In the genomic region with DNA sequence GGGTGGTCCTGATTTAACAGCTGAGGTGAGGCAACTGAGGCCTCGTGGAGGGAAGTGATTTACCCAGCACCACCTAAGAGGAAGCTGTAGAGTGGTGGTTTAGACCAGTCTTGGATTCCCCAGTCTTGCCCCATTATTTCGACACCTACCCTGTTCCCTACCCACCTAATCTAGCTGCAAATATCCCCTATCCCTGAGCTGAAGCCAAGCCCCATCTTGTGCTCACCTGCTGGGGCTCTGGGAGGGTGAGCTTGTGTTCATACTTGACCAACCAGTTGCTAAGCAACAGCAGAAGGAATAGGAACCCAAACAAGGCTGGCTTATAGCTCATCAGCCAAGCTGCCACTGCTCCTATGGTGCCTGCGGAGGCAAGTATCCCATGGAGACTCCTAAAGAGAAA, we compare ENCODE assay signal across 11 cellular contexts. TPM values are rescaled to one million over a fixed set of nuclear protein-coding genes. Genes with fewer than 3 reads are reported as not detected.
DNase-seq lines count a peak whose midpoint lies in the region; ATAC-seq and TF ChIP-seq lines count a peak whose summit lies in the region.
"Had no signal": no experiment of that assay in that cellular context is flagged by ENCODE, and none has a peak within 500 bp of the region (broad histone marks: within the 10 kb centered on the region; RNA-seq: fewer than 3 reads in every experiment).

No MANE protein-coding gene starts in this region.

- H3K9ac ChIP-seq in trophoblast cell (ENCODE audit: low read length) = no peak overlapping the region
- H3K9ac ChIP-seq: KMS-11 had no signal

- no peak for ATAC-seq in HG02759 (IDR thresholded peaks at IDR 0.05; ENCODE audit: unreplicated experiment)
- no peak for ATAC-seq in HG02623 (IDR thresholded peaks at IDR 0.05; ENCODE audit: unreplicated experiment)
- no peak for ATAC-seq in naive thymus-derived CD8-positive, alpha-beta T cell
- ATAC-seq in natural killer cell = no peak
- ATAC-seq: HCT116 had no signal

- H3K36me3 Mint-ChIP-seq in naive thymus-derived CD8-positive, alpha-beta T cell = no peaks in the 10 kb centered on the region
- H3K36me3 Mint-ChIP-seq in natural killer cell = no peaks in the 10 kb centered on the region

- H3K27ac ChIP-seq in WERI-Rb-1 = 0 out of 2 replicates have a peak overlapping the region, but pooled peaks have one; percentile 14
- H3K27ac ChIP-seq in trophoblast cell (ENCODE audit: low read depth, low read length) = no peak overlapping the region
- H3K27ac ChIP-seq: KMS-11 had no signal

- H3K18ac ChIP-seq in trophoblast cell (ENCODE audit: low read length) = no peak overlapping the region

- no peak overlapping the region for H2BK120ac ChIP-seq in trophoblast cell (ENCODE audit: insufficient read depth, low read length, poor library complexity)

- no peak overlapping the region for H4K91ac ChIP-seq in trophoblast cell (ENCODE audit: low read depth, low read length)

- no peak overlapping the region for H3K4me3 ChIP-seq in WERI-Rb-1 (ENCODE audit: low read depth, low read length)
- no peak overlapping the region for H3K4me3 ChIP-seq in trophoblast cell (ENCODE audit: low read depth, low read length)

- intact Hi-C loops in natural killer cell (cut with micrococcal nuclease) = no loop called here

- H3K4me2 ChIP-seq in trophoblast cell (ENCODE audit: low read length) = no peak overlapping the region
- H3K4me2 ChIP-seq: KMS-11 had no signal

- H3K36me3 ChIP-seq in WERI-Rb-1 (no peaks in the 10 kb centered on the region), trophoblast cell (ENCODE audit: control insufficient read depth in 1 of 2, insufficient read depth in 2 of 2, low read length in 2 of 2) (no peaks in the 10 kb centered on the region)

- peaks cover 0 to 5% of the 10 kb centered on the region in 2 experiments for H3K4me1 ChIP-seq in trophoblast cell (ENCODE audit: control insufficient read depth in 1 of 2, insufficient read depth in 2 of 2, low read length in 2 of 2)

- H3K27me3 ChIP-seq in WERI-Rb-1 (ENCODE audit: insufficient read depth, low read depth, severe bottlenecking) = no peaks in the 10 kb centered on the region
- no peaks in the 10 kb centered on the region for H3K27me3 ChIP-seq in trophoblast cell (ENCODE audit: insufficient read depth, low read length)

- no peak overlapping the region for H2BK12ac ChIP-seq in trophoblast cell (ENCODE audit: low read length)

- no peak overlapping the region for H3K14ac ChIP-seq in trophoblast cell (ENCODE audit: low read length)

- WGBS in trophoblast cell (ENCODE audit: extremely low coverage, insufficient coverage, insufficient read length) = no CpG with 5 or more reads among the region's 3 CpGs

- H3K9me3 ChIP-seq in WERI-Rb-1 (ENCODE audit: severe bottlenecking) (no peaks in the 10 kb centered on the region), trophoblast cell (ENCODE audit: insufficient read depth, low read depth, low read length) (no peaks in the 10 kb centered on the region)

- no peak overlapping the region for H2AFZ ChIP-seq in trophoblast cell (ENCODE audit: insufficient read depth, low read length, poor library complexity)

- no peaks in the 10 kb centered on the region for H3K79me2 ChIP-seq in trophoblast cell (ENCODE audit: control insufficient read depth, insufficient read depth, low read length, poor library complexity)

- no peak overlapping the region for H4K8ac ChIP-seq in trophoblast cell (ENCODE audit: low read depth, low read length)

- H3K9me3 Mint-ChIP-seq in naive thymus-derived CD8-positive, alpha-beta T cell = no peaks in the 10 kb centered on the region
- no peaks in the 10 kb centered on the region for H3K9me3 Mint-ChIP-seq in natural killer cell

- H3K4me3 Mint-ChIP-seq in naive thymus-derived CD8-positive, alpha-beta T cell = no peak overlapping the region
- no peak overlapping the region for H3K4me3 Mint-ChIP-seq in natural killer cell

- H3K27me3 Mint-ChIP-seq in naive thymus-derived CD8-positive, alpha-beta T cell = no peaks in the 10 kb centered on the region
- peaks cover 0 to 3% of the 10 kb centered on the region in 2 donors for H3K27me3 Mint-ChIP-seq in natural killer cell (ENCODE audit: low read depth in 2 of 2)

- H3K4me1 Mint-ChIP-seq in naive thymus-derived CD8-positive, alpha-beta T cell = peaks cover 5 to 8% (median 7%) of the 10 kb centered on the region in 4 donors
- H3K4me1 Mint-ChIP-seq in natural killer cell = peaks cover 5 to 6% of the 10 kb centered on the region in 2 donors

- TF ChIP-seq CTCF in WERI-Rb-1 (IDR thresholded peaks at IDR 0.05; ENCODE audit: low read depth, low read length) (no peak), natural killer cell (IDR thresholded peaks at IDR 0.05) (no peak)

- POLR2A ChIA-PET in naive thymus-derived CD8-positive, alpha-beta T cell (lab: Charles Lee) = no interaction called here

- H3K23ac ChIP-seq in trophoblast cell (ENCODE audit: low read length) = no peak overlapping the region

- H3K4ac ChIP-seq in trophoblast cell (ENCODE audit: low read depth, low read length) = no peak overlapping the region

- H4K12ac ChIP-seq in trophoblast cell (ENCODE audit: low read depth, low read length) = no peak overlapping the region

- no peak overlapping the region for H2BK5ac ChIP-seq in trophoblast cell (ENCODE audit: low read depth, low read length, poor library complexity)

- H3K79me1 ChIP-seq in trophoblast cell (ENCODE audit: low read length) = no peaks in the 10 kb centered on the region

- peak; percentile 40 for DNase-seq in HPDE6-E6E7 (ENCODE audit: extremely low spot score)
- DNase-seq in NCI-H2196 treated with DMSO at 0.1 percent for 48 hours (lab: John Stamatoyannopoulos, UW; ENCODE audit: unreplicated experiment) = peak; percentile 88
- DNase-seq in WERI-Rb-1 = peak; percentile 81
- peak; percentile 79 to 80 for DNase-seq in trophoblast cell
- no peak for DNase-seq in naive thymus-derived CD8-positive, alpha-beta T cell
- DNase-seq in natural killer cell = no peak

- no peak overlapping the region for H2AK5ac ChIP-seq in trophoblast cell (ENCODE audit: low read length)

- no peak overlapping the region for H3K27ac Mint-ChIP-seq in naive thymus-derived CD8-positive, alpha-beta T cell
- H3K27ac Mint-ChIP-seq in natural killer cell = no peak overlapping the region

RNA-seq across cellular contexts. Expression of gene TEX46, which starts 2.0 kb away (rescaled TPM):
- 0.18 TPM in 1 of 2 replicates, not detected in the other for polyA plus RNA-seq in trophoblast cell (2013)
- total RNA-seq in naive thymus-derived CD8-positive, alpha-beta T cell = under 1 TPM in 1 of 2 experiments, not detected in 1; 0.83 TPM
- not detected for polyA plus RNA-seq in naive thymus-derived CD8-positive, alpha-beta T cell
- not detected for total RNA-seq in natural killer cell
- total RNA-seq: pulmonary artery endothelial cell had no signal

RNA-seq across cellular contexts. Expression of gene KDM1A, which starts 5.6 kb away (rescaled TPM):
- polyA plus RNA-seq in trophoblast cell (2013) = 99.0 and 101 TPM in 2 replicates
- 10 to 100 TPM; 60.9 TPM for total RNA-seq in naive thymus-derived CD8-positive, alpha-beta T cell
- polyA plus RNA-seq in naive thymus-derived CD8-positive, alpha-beta T cell = 10 to 100 TPM; 40.6 to 59.0 (median 48.6) TPM
- 10 to 100 TPM; 33.0 to 45.4 (median 43.8) TPM for total RNA-seq in natural killer cell

RNA-seq across cellular contexts. Expression of gene LACTBL1, which starts 41.0 kb away (rescaled TPM):
- polyA plus RNA-seq in trophoblast cell (2013) = not detected in 2 replicates
- not detected for total RNA-seq in naive thymus-derived CD8-positive, alpha-beta T cell
- not detected for polyA plus RNA-seq in naive thymus-derived CD8-positive, alpha-beta T cell
- total RNA-seq in natural killer cell = not detected
- total RNA-seq: pulmonary artery endothelial cell had no signal

Comparison
In these comparisons a context has a peak if more than half of its experiments do, and no peak if none do; other contexts are left out.
1. DNase-seq: peak in HPDE6-E6E7 (single experiment), NCI-H2196 treated with DMSO at 0.1 percent for 48 hours (single experiment), WERI-Rb-1 (single experiment) and trophoblast cell (2 of 2); none in naive thymus-derived CD8-positive, alpha-beta T cell (0 of 10) and natural killer cell (single experiment).